ENCODE assay signal across 2 cellular contexts in genomic region chr19:27922970-27923369, GRCh38.
TF ChIP-seq lines count a peak whose summit lies in the region.

No MANE protein-coding gene starts in this region.

TF ChIP-seq in GM23338, 12 proteins besides CTCF, POLR2A, EP300 and RAD21:
- TF ChIP-seq ZNF462 (CRISPR knock-in tag; IDR thresholded peaks at IDR 0.05) = no peak

TF ChIP-seq in HEK293, 187 proteins besides CTCF, POLR2A, EP300 and RAD21 (continued from another document):
- TF ChIP-seq ZBTB44 (tag by site-specific recombination; IDR thresholded peaks at IDR 0.05) (peak; percentile 14; the same call in 1 of the 2 replicates), ZNF2 (tag by site-specific recombination; IDR thresholded peaks at IDR 0.05) (no peak), ZNF664 (tag by site-specific recombination; IDR thresholded peaks at IDR 0.05) (no peak), ZNF707 (tag by site-specific recombination; IDR thresholded peaks at IDR 0.05) (no peak), PRDM6 (tag by site-specific recombination; IDR thresholded peaks at IDR 0.05) (peak; percentile 33; the same call in 1 of the 2 replicates), ZBTB20 (tag by site-specific recombination; IDR thresholded peaks at IDR 0.05) (no peak; the same call in 1 of the 2 replicates), ZNF530 (tag by site-specific recombination; IDR thresholded peaks at IDR 0.05; ENCODE audit: low read depth) (no peak), ZNF214 (tag by site-specific recombination; IDR thresholded peaks at IDR 0.05; ENCODE audit: borderline replicate concordance) (no peak), SETDB1 (IDR thresholded peaks at IDR 0.05; ENCODE audit: insufficient read length, low read length) (no peak), ZNF529 (tag by site-specific recombination; IDR thresholded peaks at IDR 0.05; ENCODE audit: insufficient replicate concordance) (no peak)
- TF ChIP-seq, protein P1, sequence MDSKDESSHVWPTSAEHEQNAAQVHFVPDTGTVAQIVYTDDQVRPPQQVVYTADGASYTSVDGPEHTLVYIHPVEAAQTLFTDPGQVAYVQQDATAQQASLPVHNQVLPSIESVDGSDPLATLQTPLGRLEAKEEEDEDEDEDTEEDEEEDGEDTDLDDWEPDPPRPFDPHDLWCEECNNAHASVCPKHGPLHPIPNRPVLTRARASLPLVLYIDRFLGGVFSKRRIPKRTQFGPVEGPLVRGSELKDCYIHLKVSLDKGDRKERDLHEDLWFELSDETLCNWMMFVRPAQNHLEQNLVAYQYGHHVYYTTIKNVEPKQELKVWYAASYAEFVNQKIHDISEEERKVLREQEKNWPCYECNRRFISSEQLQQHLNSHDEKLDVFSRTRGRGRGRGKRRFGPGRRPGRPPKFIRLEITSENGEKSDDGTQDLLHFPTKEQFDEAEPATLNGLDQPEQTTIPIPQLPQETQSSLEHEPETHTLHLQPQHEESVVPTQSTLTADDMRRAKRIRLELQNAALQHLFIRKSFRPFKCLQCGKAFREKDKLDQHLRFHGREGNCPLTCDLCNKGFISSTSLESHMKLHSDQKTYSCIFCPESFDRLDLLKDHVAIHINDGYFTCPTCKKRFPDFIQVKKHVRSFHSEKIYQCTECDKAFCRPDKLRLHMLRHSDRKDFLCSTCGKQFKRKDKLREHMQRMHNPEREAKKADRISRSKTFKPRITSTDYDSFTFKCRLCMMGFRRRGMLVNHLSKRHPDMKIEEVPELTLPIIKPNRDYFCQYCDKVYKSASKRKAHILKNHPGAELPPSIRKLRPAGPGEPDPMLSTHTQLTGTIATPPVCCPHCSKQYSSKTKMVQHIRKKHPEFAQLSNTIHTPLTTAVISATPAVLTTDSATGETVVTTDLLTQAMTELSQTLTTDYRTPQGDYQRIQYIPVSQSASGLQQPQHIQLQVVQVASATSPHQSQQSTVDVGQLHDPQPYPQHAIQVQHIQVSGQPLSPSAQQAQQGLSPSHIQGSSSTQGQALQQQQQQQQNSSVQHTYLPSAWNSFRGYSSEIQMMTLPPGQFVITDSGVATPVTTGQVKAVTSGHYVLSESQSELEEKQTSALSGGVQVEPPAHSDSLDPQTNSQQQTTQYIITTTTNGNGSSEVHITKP (tag by site-specific recombination; IDR thresholded peaks at IDR 0.05) = peak; percentile 53
- TF ChIP-seq, protein P2, sequence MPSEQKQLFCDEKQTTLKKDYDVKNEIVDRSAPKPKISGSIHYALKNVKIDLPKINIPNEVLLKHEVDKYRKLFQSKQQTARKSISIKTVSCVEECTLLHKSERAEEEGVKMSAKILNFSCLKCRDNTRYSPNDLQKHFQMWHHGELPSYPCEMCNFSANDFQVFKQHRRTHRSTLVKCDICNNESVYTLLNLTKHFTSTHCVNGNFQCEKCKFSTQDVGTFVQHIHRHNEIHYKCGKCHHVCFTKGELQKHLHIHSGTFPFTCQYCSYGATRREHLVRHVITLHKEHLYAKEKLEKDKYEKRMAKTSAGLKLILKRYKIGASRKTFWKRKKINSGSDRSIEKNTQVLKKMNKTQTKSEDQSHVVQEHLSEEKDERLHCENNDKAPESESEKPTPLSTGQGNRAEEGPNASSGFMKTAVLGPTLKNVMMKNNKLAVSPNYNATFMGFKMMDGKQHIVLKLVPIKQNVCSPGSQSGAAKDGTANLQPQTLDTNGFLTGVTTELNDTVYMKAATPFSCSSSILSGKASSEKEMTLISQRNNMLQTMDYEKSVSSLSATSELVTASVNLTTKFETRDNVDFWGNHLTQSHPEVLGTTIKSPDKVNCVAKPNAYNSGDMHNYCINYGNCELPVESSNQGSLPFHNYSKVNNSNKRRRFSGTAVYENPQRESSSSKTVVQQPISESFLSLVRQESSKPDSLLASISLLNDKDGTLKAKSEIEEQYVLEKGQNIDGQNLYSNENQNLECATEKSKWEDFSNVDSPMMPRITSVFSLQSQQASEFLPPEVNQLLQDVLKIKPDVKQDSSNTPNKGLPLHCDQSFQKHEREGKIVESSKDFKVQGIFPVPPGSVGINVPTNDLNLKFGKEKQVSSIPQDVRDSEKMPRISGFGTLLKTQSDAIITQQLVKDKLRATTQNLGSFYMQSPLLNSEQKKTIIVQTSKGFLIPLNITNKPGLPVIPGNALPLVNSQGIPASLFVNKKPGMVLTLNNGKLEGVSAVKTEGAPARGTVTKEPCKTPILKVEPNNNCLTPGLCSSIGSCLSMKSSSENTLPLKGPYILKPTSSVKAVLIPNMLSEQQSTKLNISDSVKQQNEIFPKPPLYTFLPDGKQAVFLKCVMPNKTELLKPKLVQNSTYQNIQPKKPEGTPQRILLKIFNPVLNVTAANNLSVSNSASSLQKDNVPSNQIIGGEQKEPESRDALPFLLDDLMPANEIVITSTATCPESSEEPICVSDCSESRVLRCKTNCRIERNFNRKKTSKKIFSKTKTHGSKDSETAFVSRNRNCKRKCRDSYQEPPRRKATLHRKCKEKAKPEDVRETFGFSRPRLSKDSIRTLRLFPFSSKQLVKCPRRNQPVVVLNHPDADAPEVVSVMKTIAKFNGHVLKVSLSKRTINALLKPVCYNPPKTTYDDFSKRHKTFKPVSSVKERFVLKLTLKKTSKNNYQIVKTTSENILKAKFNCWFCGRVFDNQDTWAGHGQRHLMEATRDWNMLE (tag by site-specific recombination; conservative IDR thresholded peaks at IDR 0.05; ENCODE audit: low read depth) = 0 out of 2 replicates have a peak, but pooled peaks have one; percentile 42
